14 cellular contexts compared by ENCODE assay signal in the genomic region with DNA sequence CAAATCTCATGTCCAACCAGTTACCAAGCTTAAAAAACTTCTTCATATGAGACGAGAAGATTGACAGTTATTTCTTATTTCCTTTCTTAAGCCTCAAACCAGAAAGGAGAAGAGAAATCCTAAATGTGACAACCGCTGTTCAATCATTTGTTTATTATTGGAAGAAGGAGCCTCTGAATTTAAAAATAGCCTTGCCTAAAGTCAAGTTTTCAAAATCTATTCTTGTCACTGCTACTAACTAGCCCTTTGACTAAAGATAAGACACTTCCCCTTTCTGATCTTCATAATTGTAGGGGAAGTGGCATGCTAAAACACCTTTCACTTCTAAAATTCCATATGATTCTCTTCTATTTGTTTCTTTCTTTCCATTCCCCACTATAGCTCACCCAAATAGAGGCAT.
DNase-seq lines count a peak whose midpoint lies in the region; ATAC-seq lines count a peak whose summit lies in the region.
"Had no signal": no experiment of that assay in that cellular context is flagged by ENCODE, and none has a peak within 500 bp of the region (broad histone marks: within the 10 kb centered on the region; RNA-seq: fewer than 3 reads in every experiment).

No MANE protein-coding gene starts in this region.

- H3K4me1 Mint-ChIP-seq in memory B cell: peaks cover 5% of the 10 kb centered on the region
- no peaks in the 10 kb centered on the region for H3K4me1 Mint-ChIP-seq in stimulated activated effector memory CD8-positive, alpha-beta T cell treated with anti-CD3 and anti-CD28 coated beads, Interleukin-12 subunit alpha, Interleukin-12 subunit beta, amount 100 ng/mL, for 72 hours
- H3K4me1 Mint-ChIP-seq in activated CD8-positive, alpha-beta T cell treated with anti-CD3 and anti-CD28 coated beads, Interleukin-2, amount 10 ng/mL, durations not matched to agents 7 days and 5 days (ENCODE audit: low read depth): no peaks in the 10 kb centered on the region
- H3K4me1 Mint-ChIP-seq: neural crest cell had no signal

- CTCF ChIA-PET in activated CD8-positive, alpha-beta T cell treated with anti-CD3 and anti-CD28 coated beads, Interleukin-2, amount 10 ng/mL, durations not matched to agents 7 days and 5 days (lab: Charles Lee): no interaction called here

- ATAC-seq in GM18873 (IDR thresholded peaks at IDR 0.05; ENCODE audit: low FRiP score, unreplicated experiment): peak; percentile 59
- ATAC-seq in HG02642 (IDR thresholded peaks at IDR 0.05; ENCODE audit: poor library complexity, unreplicated experiment): peak; percentile 79
- ATAC-seq in HG03575 (IDR thresholded peaks at IDR 0.05; ENCODE audit: extremely low read depth, insufficient number of reproducible peaks, low FRiP score, unreplicated experiment): peak; percentile 57
- ATAC-seq in memory B cell (ENCODE audit: low read depth): peak; percentile 74
- no peak for ATAC-seq in stimulated activated effector memory CD8-positive, alpha-beta T cell treated with anti-CD3 and anti-CD28 coated beads, Interleukin-12 subunit alpha, Interleukin-12 subunit beta, amount 100 ng/mL, for 72 hours
- no peak for ATAC-seq in activated CD8-positive, alpha-beta T cell treated with anti-CD3 and anti-CD28 coated beads, Interleukin-2, amount 10 ng/mL, durations not matched to agents 7 days and 5 days
- no peak for ATAC-seq in sciatic nerve

- intact Hi-C loops in sciatic nerve (cut with DNase I): no loop called here

- H3K4me3 Mint-ChIP-seq in memory B cell: no peak overlapping the region
- no peak overlapping the region for H3K4me3 Mint-ChIP-seq in stimulated activated effector memory CD8-positive, alpha-beta T cell treated with anti-CD3 and anti-CD28 coated beads, Interleukin-12 subunit alpha, Interleukin-12 subunit beta, amount 100 ng/mL, for 72 hours
- no peak overlapping the region for H3K4me3 Mint-ChIP-seq in activated CD8-positive, alpha-beta T cell treated with anti-CD3 and anti-CD28 coated beads, Interleukin-2, amount 10 ng/mL, durations not matched to agents 7 days and 5 days
- H3K4me3 Mint-ChIP-seq: neural crest cell had no signal

- H3K9me3 Mint-ChIP-seq in memory B cell: no peaks in the 10 kb centered on the region
- H3K9me3 Mint-ChIP-seq in stimulated activated effector memory CD8-positive, alpha-beta T cell treated with anti-CD3 and anti-CD28 coated beads, Interleukin-12 subunit alpha, Interleukin-12 subunit beta, amount 100 ng/mL, for 72 hours: peaks cover 3% of the 10 kb centered on the region
- no peaks in the 10 kb centered on the region for H3K9me3 Mint-ChIP-seq in activated CD8-positive, alpha-beta T cell treated with anti-CD3 and anti-CD28 coated beads, Interleukin-2, amount 10 ng/mL, durations not matched to agents 7 days and 5 days (ENCODE audit: insufficient read depth)

- H3K27ac Mint-ChIP-seq in memory B cell: peak overlapping the region; percentile 7
- H3K27ac Mint-ChIP-seq in stimulated activated effector memory CD8-positive, alpha-beta T cell treated with anti-CD3 and anti-CD28 coated beads, Interleukin-12 subunit alpha, Interleukin-12 subunit beta, amount 100 ng/mL, for 72 hours: no peak overlapping the region
- no peak overlapping the region for H3K27ac Mint-ChIP-seq in activated CD8-positive, alpha-beta T cell treated with anti-CD3 and anti-CD28 coated beads, Interleukin-2, amount 10 ng/mL, durations not matched to agents 7 days and 5 days

- no peaks in the 10 kb centered on the region for H3K36me3 Mint-ChIP-seq in memory B cell
- no peaks in the 10 kb centered on the region for H3K36me3 Mint-ChIP-seq in stimulated activated effector memory CD8-positive, alpha-beta T cell treated with anti-CD3 and anti-CD28 coated beads, Interleukin-12 subunit alpha, Interleukin-12 subunit beta, amount 100 ng/mL, for 72 hours
- H3K36me3 Mint-ChIP-seq in activated CD8-positive, alpha-beta T cell treated with anti-CD3 and anti-CD28 coated beads, Interleukin-2, amount 10 ng/mL, durations not matched to agents 7 days and 5 days (ENCODE audit: low read depth): peaks cover 5% of the 10 kb centered on the region

- DNase-seq in memory B cell (ENCODE audit: low spot score in 2 of 2): no peak
- no peak for DNase-seq in NCI-H82 (lab: John Stamatoyannopoulos, UW)
- DNase-seq in stimulated activated effector memory CD8-positive, alpha-beta T cell treated with anti-CD3 and anti-CD28 coated beads, Interleukin-12 subunit alpha, Interleukin-12 subunit beta, amount 100 ng/mL, for 72 hours (ENCODE audit: low spot score in 2 of 2): no peak
- no peak for DNase-seq in activated CD8-positive, alpha-beta T cell treated with anti-CD3 and anti-CD28 coated beads, Interleukin-2, amount 10 ng/mL, durations not matched to agents 7 days and 5 days
- no peak for DNase-seq in sciatic nerve (ENCODE audit: low spot score)
- DNase-seq: activated CD4-positive, alpha-beta T cell treated with anti-CD3 and anti-CD28 coated beads, Interleukin-2, amount 50 U/mL, for 48 hours; amniotic stem cell; NCI-H1105; stimulated activated CD4-positive, alpha-beta T cell treated with anti-CD3 and anti-CD28 coated beads, Interleukin-1b, Interleukin-23, amount 100 ng/mL, for 48 hours; testis had no signal

- POLR2A ChIA-PET in activated CD8-positive, alpha-beta T cell treated with anti-CD3 and anti-CD28 coated beads, Interleukin-2, amount 10 ng/mL, durations not matched to agents 7 days and 5 days (lab: Charles Lee): no interaction called here

- no peaks in the 10 kb centered on the region for H3K27me3 Mint-ChIP-seq in memory B cell
- H3K27me3 Mint-ChIP-seq in activated CD8-positive, alpha-beta T cell treated with anti-CD3 and anti-CD28 coated beads, Interleukin-2, amount 10 ng/mL, durations not matched to agents 7 days and 5 days (ENCODE audit: low read depth): no peaks in the 10 kb centered on the region

Comparison
In these comparisons a context has a peak if more than half of its experiments do, and no peak if none do; other contexts are left out.
1. ATAC-seq: peak in GM18873 (single experiment), HG02642 (single experiment), HG03575 (single experiment) and memory B cell (single experiment); none in stimulated activated effector memory CD8-positive, alpha-beta T cell treated with anti-CD3 and anti-CD28 coated beads, Interleukin-12 subunit alpha, Interleukin-12 subunit beta, amount 100 ng/mL, for 72 hours (single experiment), activated CD8-positive, alpha-beta T cell treated with anti-CD3 and anti-CD28 coated beads, Interleukin-2, amount 10 ng/mL, durations not matched to agents 7 days and 5 days (single experiment) and sciatic nerve (single experiment).